Comparison of ENCODE assay signal across 9 cellular contexts in genomic region chr22:45212992-45213751, GRCh38. TPM values are rescaled to one million over a fixed set of nuclear protein-coding genes. Genes with fewer than 3 reads are reported as not detected.
DNase-seq lines count a peak whose midpoint lies in the region; ATAC-seq and TF ChIP-seq lines count a peak whose summit lies in the region.
"Had no signal": no experiment of that assay in that cellular context is flagged by ENCODE, and none has a peak within 500 bp of the region (broad histone marks: within the 10 kb centered on the region; RNA-seq: fewer than 3 reads in every experiment).

No MANE protein-coding gene starts in this region.

- no peaks in the 10 kb centered on the region for H3K36me3 ChIP-seq in GM23338 (ENCODE audit: insufficient read depth)
- H3K36me3 ChIP-seq in spleen: peaks cover 0 to 42% (median 8%) of the 10 kb centered on the region in 6 donors

- intact Hi-C loops in activated B cell treated with CpG ODN at 0.5 μM for 24 hours (cut with micrococcal nuclease) (no loop called here), left ventricle myocardium superior (cut with micrococcal nuclease) (no loop called here), spleen (cut with DNase I; ENCODE audit: low total_unique reads) (no loop called here)

- H3K27me3 ChIP-seq in GM23338 (ENCODE audit: insufficient read depth) (no peaks in the 10 kb centered on the region), spleen (replicated peaks in 1 of 7) (no peaks in the 10 kb centered on the region)

- peaks cover 7% of the 10 kb centered on the region; the same call in 1 of the 2 replicates for H3F3A ChIP-seq in GM23338 (replicated peaks; ENCODE audit: low read depth)

- H2AFZ ChIP-seq in GM23338: no peak overlapping the region

- TF ChIP-seq CTCF in GM23338 (conservative IDR thresholded peaks at IDR 0.05; ENCODE audit: low read depth in 2 of 2): no peak
- no peak for TF ChIP-seq CTCF in activated B cell treated with CpG ODN at 0.5 μM for 24 hours (IDR thresholded peaks at IDR 0.05)
- TF ChIP-seq CTCF in spleen (IDR thresholded peaks at IDR 0.05 in 8 of 11, conservative IDR thresholded peaks at IDR 0.05 in 3 of 11): no peak

- 0 out of 3 replicates have a peak, but pooled peaks have one; percentile 3 for ATAC-seq in GM23338
- ATAC-seq in activated B cell treated with CpG ODN at 0.5 μM for 24 hours (ENCODE audit: low read depth): peak; percentile 21
- peak; percentile 76 for ATAC-seq in left ventricle myocardium superior
- ATAC-seq in activated naive CD4-positive, alpha-beta T cell treated with anti-CD3 and anti-CD28 coated beads, Interleukin-2, amount 50 U/mL, for 72 hours: no peak

- no peak for DNase-seq in GM23338 (ENCODE audit: low spot score)
- no peak for DNase-seq in activated B cell treated with CpG ODN at 0.5 μM for 24 hours
- DNase-seq in left ventricle myocardium superior: peak; percentile 66
- peak; percentile 76 for DNase-seq in spleen
- DNase-seq in D341Med (ENCODE audit: low spot score): no peak
- no peak for DNase-seq in activated CD4-positive, CD25-positive, alpha-beta regulatory T cell (lab: John Stamatoyannopoulos, UW)
- no peak for DNase-seq in activated naive CD4-positive, alpha-beta T cell treated with anti-CD3 and anti-CD28 coated beads, Interleukin-2, amount 50 U/mL, for 72 hours (ENCODE audit: low spot score in 2 of 2)
- DNase-seq in HT-29 (ENCODE audit: low spot score): no peak

- H3K27ac Mint-ChIP-seq in GM23338 (no peak overlapping the region), activated B cell treated with CpG ODN at 0.5 μM for 24 hours (peak overlapping the region; percentile 18)
- H3K27ac Mint-ChIP-seq in activated naive CD4-positive, alpha-beta T cell treated with anti-CD3 and anti-CD28 coated beads, Interleukin-2, amount 50 U/mL, for 72 hours: peak overlapping the region in 1 of 2 donors; percentile 72
- H3K27ac Mint-ChIP-seq: activated naive CD8-positive, alpha-beta T cell had no signal

- CTCF ChIA-PET in activated B cell treated with CpG ODN at 0.5 μM for 24 hours (lab: Charles Lee): no interaction called here

- no peak for TF ChIP-seq POLR2A in spleen (IDR thresholded peaks at IDR 0.05)

- H3K27me3 Mint-ChIP-seq in GM23338 (ENCODE audit: insufficient read depth, low read depth, poor library complexity) (peaks cover 7% of the 10 kb centered on the region), activated B cell treated with CpG ODN at 0.5 μM for 24 hours (no peaks in the 10 kb centered on the region)
- H3K27me3 Mint-ChIP-seq: activated naive CD8-positive, alpha-beta T cell had no signal

- no peaks in the 10 kb centered on the region for H3K9me3 ChIP-seq in spleen

- H3K36me3 Mint-ChIP-seq in GM23338 (ENCODE audit: low read depth) (peaks cover 6% of the 10 kb centered on the region; the same call in 2 of the 3 replicates), activated B cell treated with CpG ODN at 0.5 μM for 24 hours (ENCODE audit: low read depth) (peaks cover 31% of the 10 kb centered on the region)
- no peaks in the 10 kb centered on the region for H3K36me3 Mint-ChIP-seq in activated naive CD4-positive, alpha-beta T cell treated with anti-CD3 and anti-CD28 coated beads, Interleukin-2, amount 50 U/mL, for 72 hours

- POLR2A ChIA-PET in activated B cell treated with CpG ODN at 0.5 μM for 24 hours (lab: Charles Lee): interaction anchor here (0.9 kb wide), 1 partner anchor 21 kb away, joined by 3 read pairs; no protein-coding TSS in a partner anchor

- H3K9me3 Mint-ChIP-seq in GM23338 (no peaks in the 10 kb centered on the region), activated B cell treated with CpG ODN at 0.5 μM for 24 hours (no peaks in the 10 kb centered on the region)
- H3K9me3 Mint-ChIP-seq in activated naive CD4-positive, alpha-beta T cell treated with anti-CD3 and anti-CD28 coated beads, Interleukin-2, amount 50 U/mL, for 72 hours: no peaks in the 10 kb centered on the region

- peak overlapping the region; percentile 62; the same call in 1 of the 2 replicates for H3K4me2 ChIP-seq in GM23338

- H3K4me1 Mint-ChIP-seq in GM23338 (peaks cover 39% of the 10 kb centered on the region), activated B cell treated with CpG ODN at 0.5 μM for 24 hours (peaks cover 30% of the 10 kb centered on the region)

- H3K79me2 ChIP-seq in GM23338 (replicated peaks; ENCODE audit: insufficient read depth): peaks cover 26% of the 10 kb centered on the region

- H4K20me1 ChIP-seq in GM23338 (replicated peaks; ENCODE audit: insufficient read depth): peaks cover 19% of the 10 kb centered on the region

- H3K4me1 ChIP-seq in GM23338 (ENCODE audit: insufficient read depth): peaks cover 10% of the 10 kb centered on the region
- H3K4me1 ChIP-seq in spleen: peaks cover 3 to 54% (median 24%) of the 10 kb centered on the region in 6 donors

- H3K4me3 Mint-ChIP-seq in GM23338 (no peak overlapping the region), activated B cell treated with CpG ODN at 0.5 μM for 24 hours (no peak overlapping the region)
- H3K4me3 Mint-ChIP-seq: activated naive CD8-positive, alpha-beta T cell had no signal

- H3K9me2 ChIP-seq in GM23338 (ENCODE audit: insufficient read depth): no peaks in the 10 kb centered on the region

- H3K4me3 ChIP-seq in GM23338 (no peak overlapping the region), spleen (peak overlapping the region in 3 of 8 donors; percentile 12 to 39 (median 25))

- H3K27ac ChIP-seq in GM23338 (ENCODE audit: low read depth) (no peak overlapping the region), spleen (peak overlapping the region in 5 of 8 donors; percentile 33 to 75 (median 66))

- 48 to 65% (median 49%) methylated on average over 18 to 22 of the region's 22 CpGs for WGBS in spleen, 5 donors

TF ChIP-seq in GM23338, 12 proteins besides CTCF, POLR2A, EP300 and RAD21:
- TF ChIP-seq JUNB (IDR thresholded peaks at IDR 0.05; ENCODE audit: unreplicated experiment) (no peak), REST (IDR thresholded peaks at IDR 0.05; ENCODE audit: unreplicated experiment) (peak; percentile 14)
TF ChIP-seq in GM23338: peak in this region for 1.

RNA-seq across cellular contexts. Expression of gene KIAA0930, which starts 27.5 kb away (rescaled TPM):
- 78.6 and 81.8 TPM in 2 replicates for total RNA-seq in GM23338 (2014; rRNA removed; shearing (Covaris generic))
- polyA plus RNA-seq in GM23338 (2016; fragmentation: Nextera tagmentation; extraction: Ambion mirVana) (15.0 and 19.1 TPM in 2 replicates), spleen (10 to 100 TPM; 32.6 to 61.5 (median 46.6) TPM)
- total RNA-seq in activated B cell treated with CpG ODN at 0.5 μM for 24 hours (39.5 and 42.2 TPM in 2 replicates), left ventricle myocardium superior (24.1 TPM), spleen (10 to 100 TPM; 35.5 to 93.1 (median 73.7) TPM)
- 10 to 100 TPM; 12.5 to 16.5 TPM for total RNA-seq in activated naive CD4-positive, alpha-beta T cell treated with anti-CD3 and anti-CD28 coated beads, Interleukin-2, amount 50 U/mL, for 72 hours
- 43.2 and 49.0 TPM in 2 replicates for total RNA-seq in HT-29 (2014; rRNA removed; shearing (Covaris generic))

RNA-seq across cellular contexts. Expression of gene NUP50, which starts 49.4 kb away (rescaled TPM):
- 96.6 and 97.4 TPM in 2 replicates for total RNA-seq in GM23338 (2014; rRNA removed; shearing (Covaris generic))
- 43.7 and 45.9 TPM in 2 replicates for polyA plus RNA-seq in GM23338 (2016; fragmentation: Nextera tagmentation; extraction: Ambion mirVana)
- 91.2 and 112 TPM in 2 replicates for total RNA-seq in activated B cell treated with CpG ODN at 0.5 μM for 24 hours
- 16.2 TPM for total RNA-seq in left ventricle myocardium superior
- 100 to 1,000 TPM in 2 of 7 donors, 10 to 100 TPM in 5; 85.9 to 109 (median 98.5) TPM for total RNA-seq in spleen
- polyA plus RNA-seq in spleen: 10 to 100 TPM; 16.2 to 26.4 (median 17.5) TPM
- 100 to 1,000 TPM; 152 to 159 TPM for total RNA-seq in activated naive CD4-positive, alpha-beta T cell treated with anti-CD3 and anti-CD28 coated beads, Interleukin-2, amount 50 U/mL, for 72 hours
- total RNA-seq in HT-29 (2014; rRNA removed; shearing (Covaris generic)): 70.9 and 121 TPM in 2 replicates

Comparison
In these comparisons a context has a peak if more than half of its experiments do, and no peak if none do; other contexts are left out.
1. ATAC-seq: peak in GM23338 (single experiment), activated B cell treated with CpG ODN at 0.5 μM for 24 hours (single experiment) and left ventricle myocardium superior (single experiment); none in activated naive CD4-positive, alpha-beta T cell treated with anti-CD3 and anti-CD28 coated beads, Interleukin-2, amount 50 U/mL, for 72 hours (0 of 2).
2. DNase-seq: peak in left ventricle myocardium superior (single experiment) and spleen (single experiment); none in GM23338 (single experiment), activated B cell treated with CpG ODN at 0.5 μM for 24 hours (single experiment), D341Med (single experiment), activated CD4-positive, CD25-positive, alpha-beta regulatory T cell (0 of 4), activated naive CD4-positive, alpha-beta T cell treated with anti-CD3 and anti-CD28 coated beads, Interleukin-2, amount 50 U/mL, for 72 hours (0 of 2) and HT-29 (single experiment).